25 cellular contexts compared by ENCODE assay signal in the genomic region with DNA sequence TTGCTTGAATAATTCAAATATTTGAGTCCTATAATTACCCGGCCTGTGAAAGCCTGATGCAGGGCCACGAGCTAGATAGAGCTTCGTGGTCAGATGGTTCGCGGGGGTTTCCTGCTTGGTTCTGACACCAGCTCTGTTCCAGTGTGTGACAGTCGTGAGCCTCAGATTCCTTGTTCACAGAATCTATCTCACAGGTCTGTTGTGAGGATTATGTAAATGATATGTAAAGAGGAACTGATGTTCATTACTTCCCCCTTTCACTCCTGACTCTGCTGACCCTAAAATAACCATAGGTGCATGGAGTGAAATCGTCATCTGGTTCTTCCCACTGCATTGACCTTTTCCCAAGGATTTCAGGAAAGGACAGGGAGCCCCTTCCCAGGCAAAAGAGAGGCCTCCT.
DNase-seq lines count a peak whose midpoint lies in the region; ATAC-seq and TF ChIP-seq lines count a peak whose summit lies in the region.
"Had no signal": no experiment of that assay in that cellular context is flagged by ENCODE, and none has a peak within 500 bp of the region (broad histone marks: within the 10 kb centered on the region; RNA-seq: fewer than 3 reads in every experiment).

No MANE protein-coding gene starts in this region.

- H3K36me3 ChIP-seq in OCI-LY3 (replicated peaks; ENCODE audit: low read depth, low read length) = no peaks in the 10 kb centered on the region
- no peaks in the 10 kb centered on the region for H3K36me3 ChIP-seq in esophagus muscularis mucosa
- H3K36me3 ChIP-seq in psoas muscle (ENCODE audit: insufficient read depth in 1 of 2, low read depth in 1 of 2) = no peaks in the 10 kb centered on the region
- H3K36me3 ChIP-seq: heart right ventricle, left lung, sigmoid colon, upper lobe of left lung had no signal

- peak overlapping the region; percentile 21 for H3K4me2 ChIP-seq in OCI-LY3 (ENCODE audit: low read length)

- intact Hi-C loops in esophagus muscularis mucosa (cut with DNase I) = no loop called here
- intact Hi-C loops in psoas muscle (cut with DNase I) = no loop called here

- DNase-seq in CD1c-positive myeloid dendritic cell (ENCODE audit: extremely low spot score) (peak; percentile 68), KBM-7 (peak; percentile 18), esophagus muscularis mucosa (ENCODE audit: extremely low spot score) (peak; percentile 57), DMS 273 (lab: John Stamatoyannopoulos, UW; ENCODE audit: unreplicated experiment) (no peak), psoas muscle (no peak)
- DNase-seq: activated CD4-positive, alpha-beta T cell treated with anti-CD3 and anti-CD28 coated beads, Interleukin-2, amount 10 ng/mL, durations not matched to agents 24 days and 14 days; activated naive CD4-positive, alpha-beta T cell treated with anti-CD3 and anti-CD28 coated beads, Interleukin-2, amount 50 U/mL, for 16 hours; activated T-cell treated with anti-CD3 and anti-CD28 coated beads, Interleukin-2, amount 50 U/mL, for 72 hours; anterior cingulate cortex; C1 segment of cervical spinal cord; Calu3; caudate nucleus; dermis blood vessel endothelial cell; heart right ventricle; left lung; mucosa of descending colon; NCI-H1417 treated with DMSO at 0.1 percent for 48 hours; NCI-H2107; sigmoid colon; stimulated activated CD4-positive, alpha-beta T cell treated with anti-CD3 and anti-CD28 coated beads, Interleukin-15, amount 100 ng/mL, for 24 hours; SW 1271 had no signal

- H3K4me1 ChIP-seq in OCI-LY3 (ENCODE audit: low read length) (peaks cover 8% of the 10 kb centered on the region), esophagus muscularis mucosa (peaks cover 0 to 10% (median 7%) of the 10 kb centered on the region in 4 donors), psoas muscle (no peaks in the 10 kb centered on the region)
- H3K4me1 ChIP-seq: left lung, sigmoid colon, upper lobe of left lung had no signal

- H3K27me3 ChIP-seq in OCI-LY3 (ENCODE audit: low read depth, low read length) (no peaks in the 10 kb centered on the region), esophagus muscularis mucosa (no peaks in the 10 kb centered on the region), psoas muscle (ENCODE audit: insufficient read depth in 3 of 3, low read length in 2 of 3) (no peaks in the 10 kb centered on the region)
- H3K27me3 ChIP-seq: heart right ventricle, left lung, sigmoid colon, upper lobe of left lung had no signal

- in situ Hi-C loops in KBM-7 (cut with MboI; ENCODE audit: low pct_unique_long_range_greater_than_20kb, low sequenced_read_pairs) = no loop called here

- 81% methylated on average over 7 of the region's 7 CpGs for WGBS in esophagus muscularis mucosa
- WGBS in psoas muscle, 3 donors = 86 to 91% (median 90%) methylated on average over 7 of the region's 7 CpGs

- TF ChIP-seq POLR2A in esophagus muscularis mucosa (IDR thresholded peaks at IDR 0.05; ENCODE audit: low read depth) = no peak

- H3K4me3 ChIP-seq in OCI-LY3 (ENCODE audit: low read length) (no peak overlapping the region), esophagus muscularis mucosa (no peak overlapping the region), psoas muscle (no peak overlapping the region)
- H3K4me3 ChIP-seq: heart right ventricle, left lung, mucosa of descending colon, sigmoid colon, upper lobe of left lung had no signal

- TF ChIP-seq EP300 in esophagus muscularis mucosa (IDR thresholded peaks at IDR 0.05) = no peak

- H4K20me1 ChIP-seq in OCI-LY3 (ENCODE audit: insufficient read depth, low read length) = no peaks in the 10 kb centered on the region

- H3K79me2 ChIP-seq in OCI-LY3 (ENCODE audit: low read length) = no peaks in the 10 kb centered on the region

- H2AFZ ChIP-seq in OCI-LY3 (ENCODE audit: low read depth, low read length) = no peak overlapping the region

- H3K9me3 ChIP-seq in OCI-LY3 (ENCODE audit: insufficient read depth, low read length) = no peaks in the 10 kb centered on the region
- peaks cover 0 to 8% (median 1%) of the 10 kb centered on the region in 4 donors for H3K9me3 ChIP-seq in esophagus muscularis mucosa
- H3K9me3 ChIP-seq in psoas muscle = peaks cover 8% of the 10 kb centered on the region

- H3K9ac ChIP-seq in OCI-LY3 (ENCODE audit: low read length) = no peak overlapping the region

- H3K27ac ChIP-seq in OCI-LY3 (ENCODE audit: low read length) (no peak overlapping the region), esophagus muscularis mucosa (replicated peaks in 1 of 4) (no peak overlapping the region), psoas muscle (no peak overlapping the region)
- H3K27ac ChIP-seq: heart right ventricle, left lung, sigmoid colon, upper lobe of left lung had no signal

- TF ChIP-seq CTCF in OCI-LY3 (IDR thresholded peaks at IDR 0.05; ENCODE audit: low read depth, low read length) = no peak
- no peak for TF ChIP-seq CTCF in esophagus muscularis mucosa (IDR thresholded peaks at IDR 0.05)
- TF ChIP-seq CTCF in psoas muscle (IDR thresholded peaks at IDR 0.05) = no peak

- no peak for ATAC-seq in activated CD4-positive, CD25-positive, alpha-beta regulatory T cell treated with anti-CD3 and anti-CD28 coated beads, Interleukin-2, amount 50 U/mL, for 24 hours
- ATAC-seq in psoas muscle = no peak
- ATAC-seq in GM19023 (IDR thresholded peaks at IDR 0.05; ENCODE audit: unreplicated experiment) = no peak
- ATAC-seq: activated T-cell treated with anti-CD3 and anti-CD28 coated beads, Interleukin-2, amount 50 U/mL, for 72 hours; heart right ventricle; left lung; mucosa of descending colon had no signal

Comparison
In these comparisons a context has a peak if more than half of its experiments do, and no peak if none do; other contexts are left out.
1. DNase-seq: peak in CD1c-positive myeloid dendritic cell (single experiment), KBM-7 (single experiment) and esophagus muscularis mucosa (single experiment); none in DMS 273 (single experiment) and psoas muscle (0 of 2).